In genomic region chr22:20735378-20736162, GRCh38 we compare ENCODE assay signal across 8 cellular contexts. TPM values are rescaled to one million over a fixed set of nuclear protein-coding genes. Genes with fewer than 3 reads are reported as not detected.
"Had no signal": no experiment of that assay in that cellular context is flagged by ENCODE, and none has a peak within 500 bp of the region (broad histone marks: within the 10 kb centered on the region; RNA-seq: fewer than 3 reads in every experiment).

No MANE protein-coding gene starts in this region.

RNA-seq across cellular contexts. Expression of gene SERPIND1, which starts 38.3 kb away (rescaled TPM):
- total RNA-seq: activated CD4-positive, alpha-beta memory T cell treated with anti-CD3 and anti-CD28 coated beads for 36 hours; activated CD4-positive, alpha-beta T cell treated with anti-CD3 and anti-CD28 coated beads, Interleukin-2, amount 10 ng/mL, durations not matched to agents 7 days and 5 days; activated CD8-positive, alpha-beta memory T cell treated with anti-CD3 and anti-CD28 coated beads for 36 hours; activated naive CD8-positive, alpha-beta T cell treated with anti-CD3 and anti-CD28 coated beads, Interleukin-2, amount 10 ng/mL, durations not matched to agents 7 days and 5 days; activated T-helper 2 cell treated with anti-CD3 and anti-CD28 coated beads, Interferon-gamma antibody, Interleukin-2, Interleukin-4, amounts not matched to agents 10 μg/mL and 5 μg/mL and 100 μg/mL, durations not matched to agents 14 hours and 24 hours and 36 hours; ascending aorta; body of pancreas; M059J had no signal
